In the genomic region with DNA sequence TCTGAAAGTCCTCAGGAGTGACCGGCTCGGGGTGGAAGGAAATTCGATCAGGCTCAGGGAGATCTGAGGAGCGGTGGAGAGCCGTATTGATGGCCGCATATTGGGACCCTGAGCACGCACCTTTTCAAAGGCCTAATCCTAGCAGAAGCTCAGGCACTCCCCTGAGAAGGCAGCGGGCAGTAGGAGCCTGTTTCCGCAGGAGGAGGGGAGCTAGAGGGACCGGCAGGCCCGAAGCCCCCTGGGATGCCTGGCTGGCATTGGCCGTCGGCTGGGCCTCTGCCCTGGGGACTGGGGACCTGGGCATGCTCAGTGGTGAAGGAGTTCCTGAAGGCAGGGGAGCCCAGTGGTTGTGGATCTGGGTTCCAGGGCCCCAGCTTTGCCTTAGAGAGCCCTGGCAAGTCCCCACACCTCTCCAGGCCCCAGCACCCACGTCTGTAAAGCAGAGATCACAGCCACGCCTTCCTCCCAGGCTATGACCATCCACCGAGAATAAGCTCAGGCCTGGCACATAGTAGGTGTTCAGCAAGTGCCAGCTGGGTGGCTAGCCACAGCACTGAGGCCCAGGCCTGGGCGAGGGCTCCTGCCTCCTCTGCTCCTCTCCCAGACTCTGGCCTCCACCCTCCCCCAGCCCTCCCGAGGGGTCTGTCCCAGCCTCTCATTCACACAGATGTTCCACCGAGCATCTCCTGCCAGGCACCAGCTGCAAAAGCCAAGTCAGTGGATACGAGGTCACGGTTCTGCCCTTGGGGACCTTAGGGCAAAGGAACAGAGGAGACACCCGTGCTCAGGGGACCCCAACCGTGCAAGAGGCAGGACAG, we compare ENCODE assay signal across 23 cellular contexts. TPM values are rescaled to one million over a fixed set of nuclear protein-coding genes. Genes with fewer than 3 reads are reported as not detected.
DNase-seq lines count a peak whose midpoint lies in the region; ATAC-seq, FAIRE-seq and TF ChIP-seq lines count a peak whose summit lies in the region.
"Had no signal": no experiment of that assay in that cellular context is flagged by ENCODE, and none has a peak within 500 bp of the region (broad histone marks: within the 10 kb centered on the region; RNA-seq: fewer than 3 reads in every experiment).

No MANE protein-coding gene starts in this region.

- WGBS in H9 (ENCODE audit: extremely low coverage, insufficient read length, low lambda C conversion rate): no CpG with 5 or more reads among the region's 23 CpGs
- 29% methylated on average over 23 of the region's 23 CpGs for WGBS in GM12878 (ENCODE audit: insufficient coverage, insufficient replicate concordance, low lambda C conversion rate, missing lambda C conversion rate)

- FAIRE-seq in GM12878 (lab: Jason Lieb, UNC): no peak
- FAIRE-seq: HTR-8/SVneo, kidney had no signal

- no peak overlapping the region for H3K23ac ChIP-seq in H9 (ENCODE audit: insufficient read length, low read depth, low read length)

- H3K79me1 ChIP-seq in H9 (ENCODE audit: insufficient read depth, low read depth, low read length, poor library complexity, severe bottlenecking): no peaks in the 10 kb centered on the region

- CTCF ChIA-PET in GM12878 (lab: Yijun Ruan, JAX): interaction anchor here (0.6 to 1.1 kb wide), 2 partner anchors 15 to 49 kb away, joined by 3 read pairs; no protein-coding TSS in a partner anchor

- H3K23me2 ChIP-seq in H9 (ENCODE audit: insufficient read length, low read depth, low read length, poor library complexity, severe bottlenecking): no peaks in the 10 kb centered on the region

- H3K79me2 ChIP-seq in H9 (ENCODE audit: insufficient read depth, low read length) (no peaks in the 10 kb centered on the region), GM12878 (ENCODE audit: control insufficient read depth, insufficient read depth, low read length) (no peaks in the 10 kb centered on the region)

- SMC1A ChIA-PET in GM12878 (lab: Charles Lee; ENCODE audit: uncharacterized antibody, unreplicated experiment): no interaction called here

- TF ChIP-seq EP300 in GM12878 (IDR thresholded peaks at IDR 0.05; ENCODE audit: borderline replicate concordance in 1 of 2, control insufficient read depth in 1 of 2, low read depth in 2 of 2, low read length in 2 of 2): no peak

- no peak overlapping the region for H4K8ac ChIP-seq in H9 (replicated peaks; ENCODE audit: insufficient read length, low read depth, low read length)

- H3K14ac ChIP-seq in H9 (ENCODE audit: insufficient read depth, low read length): peak overlapping the region; percentile 37; the same call in 1 of the 2 replicates

- H3K56ac ChIP-seq in H9 (ENCODE audit: insufficient read length, low read depth, low read length): no peak overlapping the region

- H3K4ac ChIP-seq in H9 (ENCODE audit: low read depth, low read length): no peak overlapping the region

- no peak overlapping the region for H2BK5ac ChIP-seq in H9 (ENCODE audit: insufficient read length, low read length)

- RAD21 ChIA-PET in GM12878 (lab: Charles Lee; ENCODE audit: unreplicated experiment): interaction anchor here (0.7 kb wide), 1 partner anchor 44 kb away, joined by 3 read pairs; no protein-coding TSS in a partner anchor

- no peaks in the 10 kb centered on the region for H3K27me3 Mint-ChIP-seq in H9 (ENCODE audit: low read depth)
- H3K27me3 Mint-ChIP-seq in glutamatergic neuron (ENCODE audit: unreplicated experiment): peaks cover 2% of the 10 kb centered on the region
- peaks cover 46% of the 10 kb centered on the region for H3K27me3 Mint-ChIP-seq in stimulated activated memory B cell treated with anti-CD40 and anti-IgM and Interleukin-4, amounts not matched to agents 10 μg/mL and 1 μg/mL and 100 μg/mL, for 72 hours
- H3K27me3 Mint-ChIP-seq: activated CD4-positive, alpha-beta memory T cell treated with anti-CD3 and anti-CD28 coated beads, Interleukin-2, amount 10 ng/mL, durations not matched to agents 7 days and 5 days had no signal

- H2AK5ac ChIP-seq in H9 (ENCODE audit: insufficient read length, low read length): no peak overlapping the region

- ATAC-seq in GM12878: peak; percentile 48
- peak; percentile 35 for ATAC-seq in stimulated activated memory B cell treated with anti-CD40 and anti-IgM and Interleukin-4, amounts not matched to agents 10 μg/mL and 1 μg/mL and 100 μg/mL, for 72 hours
- ATAC-seq: naive thymus-derived CD4-positive, alpha-beta T cell had no signal

- no peak overlapping the region for H2BK20ac ChIP-seq in H9 (ENCODE audit: low read depth, low read length, poor library complexity, severe bottlenecking)

- no peak overlapping the region for H2BK15ac ChIP-seq in H9 (ENCODE audit: low read depth, low read length)

- H4K5ac ChIP-seq in H9 (ENCODE audit: insufficient read length, low read depth, low read length): no peak overlapping the region

- H3K27ac Mint-ChIP-seq in H9 (peak overlapping the region in 2 of 3 experiments; percentile 42 to 83; a peak in 4 of 7 replicates), glutamatergic neuron (ENCODE audit: unreplicated experiment) (no peak overlapping the region)
- no peak overlapping the region for H3K27ac Mint-ChIP-seq in stimulated activated memory B cell treated with anti-CD40 and anti-IgM and Interleukin-4, amounts not matched to agents 10 μg/mL and 1 μg/mL and 100 μg/mL, for 72 hours
- H3K27ac Mint-ChIP-seq: activated CD4-positive, alpha-beta memory T cell treated with anti-CD3 and anti-CD28 coated beads, Interleukin-2, amount 10 ng/mL, durations not matched to agents 7 days and 5 days; naive thymus-derived CD4-positive, alpha-beta T cell had no signal

- H2BK120ac ChIP-seq in H9 (ENCODE audit: low read depth, low read length, poor library complexity, severe bottlenecking): no peak overlapping the region

- no peak for TF ChIP-seq CTCF in H9 (conservative IDR thresholded peaks at IDR 0.05)
- no peak for TF ChIP-seq CTCF in GM12878 (IDR thresholded peaks at IDR 0.05 in 2 of 3, conservative IDR thresholded peaks at IDR 0.05 in 1 of 3; ENCODE audit: control insufficient read depth in 2 of 3, extremely low read depth in 1 of 3, insufficient read depth in 1 of 3, low read depth in 3 of 3, low read length in 3 of 3)
- TF ChIP-seq CTCF in glutamatergic neuron (IDR thresholded peaks at IDR 0.05; ENCODE audit: partially characterized antibody, unreplicated experiment): no peak

- H3K27me3 ChIP-seq in H9 (ENCODE audit: insufficient read depth, low read length): no peaks in the 10 kb centered on the region
- no peaks in the 10 kb centered on the region for H3K27me3 ChIP-seq in GM12878 (replicated peaks in 1 of 2; ENCODE audit: control insufficient read depth in 2 of 2, insufficient read depth in 2 of 2, low read length in 1 of 2)

- H3K9me3 Mint-ChIP-seq in H9 (no peaks in the 10 kb centered on the region), glutamatergic neuron (ENCODE audit: unreplicated experiment) (no peaks in the 10 kb centered on the region)
- no peaks in the 10 kb centered on the region for H3K9me3 Mint-ChIP-seq in stimulated activated memory B cell treated with anti-CD40 and anti-IgM and Interleukin-4, amounts not matched to agents 10 μg/mL and 1 μg/mL and 100 μg/mL, for 72 hours
- H3K9me3 Mint-ChIP-seq: activated CD4-positive, alpha-beta memory T cell treated with anti-CD3 and anti-CD28 coated beads, Interleukin-2, amount 10 ng/mL, durations not matched to agents 7 days and 5 days; naive thymus-derived CD4-positive, alpha-beta T cell had no signal

- H2BK12ac ChIP-seq in H9 (ENCODE audit: insufficient read length, low read depth, low read length): no peak overlapping the region

- H3K9me3 ChIP-seq in H9 (ENCODE audit: control insufficient read depth, low read depth, low read length) (no peaks in the 10 kb centered on the region), GM12878 (replicated peaks; ENCODE audit: control insufficient read depth, insufficient read depth, low read length) (no peaks in the 10 kb centered on the region)
- H3K9me3 ChIP-seq: SJSA1 had no signal

- H3K4me1 Mint-ChIP-seq in H9: peaks cover 12 to 24% of the 10 kb centered on the region in 2 experiments
- peaks cover 6% of the 10 kb centered on the region for H3K4me1 Mint-ChIP-seq in glutamatergic neuron (ENCODE audit: low read depth, unreplicated experiment)
- H3K4me1 Mint-ChIP-seq in stimulated activated memory B cell treated with anti-CD40 and anti-IgM and Interleukin-4, amounts not matched to agents 10 μg/mL and 1 μg/mL and 100 μg/mL, for 72 hours: no peaks in the 10 kb centered on the region
- H3K4me1 Mint-ChIP-seq: activated CD4-positive, alpha-beta memory T cell treated with anti-CD3 and anti-CD28 coated beads, Interleukin-2, amount 10 ng/mL, durations not matched to agents 7 days and 5 days had no signal

- H3K9ac ChIP-seq in H9 (ENCODE audit: extremely low read depth, insufficient read length, low read length) (no peak overlapping the region), GM12878 (ENCODE audit: control insufficient read depth, insufficient read depth, low read length) (no peak overlapping the region)

- H3K36me3 Mint-ChIP-seq in H9 (ENCODE audit: insufficient read depth in 1 of 3, low read depth in 3 of 3) (no peaks in the 10 kb centered on the region), glutamatergic neuron (ENCODE audit: unreplicated experiment) (no peaks in the 10 kb centered on the region)
- no peaks in the 10 kb centered on the region for H3K36me3 Mint-ChIP-seq in stimulated activated memory B cell treated with anti-CD40 and anti-IgM and Interleukin-4, amounts not matched to agents 10 μg/mL and 1 μg/mL and 100 μg/mL, for 72 hours
- H3K36me3 Mint-ChIP-seq: naive thymus-derived CD4-positive, alpha-beta T cell had no signal

- H3K4me3 ChIP-seq in GM12878: no peak overlapping the region
- H3K4me3 ChIP-seq: SJSA1 had no signal

- in situ Hi-C loops in GM12878 (cut with MboI): no loop called here

- DNase-seq in H9 (no peak), GM12878 (ENCODE audit: low read depth, low spot score) (no peak), glutamatergic neuron (peak; percentile 59), DMS153 (lab: John Stamatoyannopoulos, UW) (no peak), NCI-H146 treated with DMSO at 0.1 percent for 48 hours (lab: John Stamatoyannopoulos, UW; ENCODE audit: unreplicated experiment) (no peak)
- DNase-seq in activated CD4-positive, alpha-beta T cell treated with anti-CD3 and anti-CD28 coated beads, Interleukin-2, amount 50 U/mL, for 48 hours: no peak
- DNase-seq: activated CD4-positive, alpha-beta memory T cell treated with anti-CD3 and anti-CD28 coated beads, Interleukin-2, amount 10 ng/mL, durations not matched to agents 7 days and 5 days; activated naive CD4-positive, alpha-beta T cell treated with Interleukin-2 at 50 U/mL for 16 hours; AML-193; COR-L47; effector CD8-positive, alpha-beta T cell; naive thymus-derived CD4-positive, alpha-beta T cell; stimulated activated CD4-positive, alpha-beta T cell treated with anti-CD3 and anti-CD28 coated beads, Interleukin-12 subunit alpha, Interleukin-12 subunit beta, amount 100 ng/mL, for 4 hours; T-helper 2 cell; WERI-Rb-1 had no signal

- no peaks in the 10 kb centered on the region for H4K20me1 ChIP-seq in H9 (ENCODE audit: control insufficient read depth, insufficient read depth, insufficient read length)
- no peaks in the 10 kb centered on the region for H4K20me1 ChIP-seq in GM12878 (ENCODE audit: control insufficient read depth, insufficient read depth)

- H3K4me2 ChIP-seq in H9 (ENCODE audit: insufficient read depth, insufficient read length, low read length) (no peak overlapping the region), GM12878 (ENCODE audit: control insufficient read depth, insufficient read depth) (no peak overlapping the region)

- H3K4me3 Mint-ChIP-seq in H9 (no peak overlapping the region; a peak in 1 of 5 replicates), glutamatergic neuron (ENCODE audit: unreplicated experiment) (no peak overlapping the region)
- no peak overlapping the region for H3K4me3 Mint-ChIP-seq in stimulated activated memory B cell treated with anti-CD40 and anti-IgM and Interleukin-4, amounts not matched to agents 10 μg/mL and 1 μg/mL and 100 μg/mL, for 72 hours
- H3K4me3 Mint-ChIP-seq: activated CD4-positive, alpha-beta memory T cell treated with anti-CD3 and anti-CD28 coated beads, Interleukin-2, amount 10 ng/mL, durations not matched to agents 7 days and 5 days; naive thymus-derived CD4-positive, alpha-beta T cell had no signal

- no peak overlapping the region for H3K18ac ChIP-seq in H9 (ENCODE audit: insufficient read length, low read depth, low read length)

- H2AFZ ChIP-seq in H9 (ENCODE audit: low read length) (no peak overlapping the region), GM12878 (ENCODE audit: control insufficient read depth, low read depth, low read length) (no peak overlapping the region)

- no TSS peak for BruUV-seq in GM12878 (replicated peaks; lab: Mats Ljungman, UMichigan)

- H3K27ac ChIP-seq in H9 (ENCODE audit: insufficient read length, low read depth, low read length) (no peak overlapping the region), GM12878 (ENCODE audit: control insufficient read depth, insufficient read depth) (no peak overlapping the region)
- H3K27ac ChIP-seq: SJSA1, WERI-Rb-1 had no signal

- H4K91ac ChIP-seq in H9 (ENCODE audit: insufficient read length, low read depth, low read length): no peak overlapping the region

- intact Hi-C loops in GM12878 (cut with micrococcal nuclease; ENCODE audit: unreplicated experiment): no loop called here

- H3K36me3 ChIP-seq in GM12878 (ENCODE audit: control insufficient read depth in 2 of 2, insufficient read depth in 2 of 2, low read length in 1 of 2): no peaks in the 10 kb centered on the region
- H3K36me3 ChIP-seq: SJSA1, WERI-Rb-1 had no signal

- no peak overlapping the region for H3T11ph ChIP-seq in H9 (ENCODE audit: low read length)

- POLR2A ChIA-PET in GM12878 (lab: Charles Lee): no interaction called here

- no peak for TF ChIP-seq POLR2A in GM12878 (IDR thresholded peaks at IDR 0.05; ENCODE audit: low read depth, low read length)

- no peak for TF ChIP-seq RAD21 in GM12878 (IDR thresholded peaks at IDR 0.05; ENCODE audit: insufficient read depth, low read depth, low read length)

- H3K4me1 ChIP-seq in H9 (ENCODE audit: insufficient read depth, low read length) (no peaks in the 10 kb centered on the region), GM12878 (ENCODE audit: control insufficient read depth, insufficient read depth, low read length) (no peaks in the 10 kb centered on the region)
- H3K4me1 ChIP-seq: SJSA1 had no signal

RNA-seq across cellular contexts. Expression of gene QRFP, which starts 17.2 kb away (rescaled TPM):
- not detected in 2 replicates for total RNA-seq in H9 (2021)
- total RNA-seq in GM12878 (2013; cell fraction: nucleolus; rRNA removed): not detected in 2 replicates
- total RNA-seq in GM12878 (2014; rRNA removed): not detected in 2 replicates
- total RNA-seq in GM12878 (2014; rRNA removed; fragmentation: Illumina TruSeq; extraction: Trizol): not detected in 2 replicates
- total RNA-seq in GM12878 (2021): not detected in 2 replicates
- polyA plus RNA-seq in GM12878 (2011; ENCODE audit: low read depth): not detected
- not detected in 2 replicates for polyA plus RNA-seq in GM12878 (2011; rRNA removed)
- not detected in 2 replicates for polyA plus RNA-seq in GM12878 (2011; cell fraction: cytosol; rRNA removed)
- polyA plus RNA-seq in GM12878 (2011; cell fraction: nucleus; rRNA removed): not detected in 2 replicates
- 0.12 and 0.14 TPM in 2 replicates for polyA plus RNA-seq in GM12878 (2012)
- polyA plus RNA-seq in GM12878 (2014; fragmentation: Illumina TruSeq; extraction: Trizol): not detected in 2 replicates
- not detected for polyA plus RNA-seq in GM12878 (2014; fragmentation: Nextera tagmentation; extraction: Ambion mirVana)
- not detected in 2 replicates for polyA plus RNA-seq in GM12878 (2014; rRNA removed)
- polyA plus RNA-seq in GM12878 (2016; fragmentation: Nextera tagmentation; extraction: Ambion mirVana): not detected
- not detected in 2 replicates for polyA minus RNA-seq in GM12878 (2011; rRNA and poly(A)+ RNA removed)
- not detected in 2 replicates for polyA minus RNA-seq in GM12878 (2011; cell fraction: cytosol; rRNA and poly(A)+ RNA removed)
- polyA minus RNA-seq in GM12878 (2011; cell fraction: nucleus; rRNA and poly(A)+ RNA removed): not detected in 2 replicates
- total RNA-seq in glutamatergic neuron (ENCODE audit: unreplicated experiment): not detected
- total RNA-seq: activated CD4-positive, alpha-beta memory T cell treated with anti-CD3 and anti-CD28 coated beads, Interleukin-2, amount 10 ng/mL, durations not matched to agents 7 days and 5 days; aorta; cerebellum; kidney; lung microvascular endothelial cell; naive thymus-derived CD4-positive, alpha-beta T cell; posterior vena cava; SJSA1 had no signal
- polyA plus RNA-seq: aorta; naive thymus-derived CD4-positive, alpha-beta T cell had no signal

RNA-seq across cellular contexts. Expression of gene FIBCD1, which starts 25.2 kb away (rescaled TPM):
- 6.2 and 7.1 TPM in 2 replicates for total RNA-seq in H9 (2021)
- total RNA-seq in GM12878 (2013; cell fraction: nucleolus; rRNA removed): not detected in 2 replicates
- 2.5 TPM in 1 of 2 replicates, not detected in the other for total RNA-seq in GM12878 (2014; rRNA removed)
- total RNA-seq in GM12878 (2014; rRNA removed; fragmentation: Illumina TruSeq; extraction: Trizol): not detected in 2 replicates
- 0.08 and 0.95 TPM in 2 replicates for total RNA-seq in GM12878 (2021)
- polyA plus RNA-seq in GM12878 (2011; ENCODE audit: low read depth): not detected
- 0.07 TPM in 1 of 2 replicates, not detected in the other for polyA plus RNA-seq in GM12878 (2011; rRNA removed)
- 0.32 and 0.36 TPM in 2 replicates for polyA plus RNA-seq in GM12878 (2011; cell fraction: cytosol; rRNA removed)
- 0.13 and 0.45 TPM in 2 replicates for polyA plus RNA-seq in GM12878 (2011; cell fraction: nucleus; rRNA removed)
- polyA plus RNA-seq in GM12878 (2012): not detected in 2 replicates
- polyA plus RNA-seq in GM12878 (2014; fragmentation: Illumina TruSeq; extraction: Trizol): not detected in 2 replicates
- polyA plus RNA-seq in GM12878 (2014; fragmentation: Nextera tagmentation; extraction: Ambion mirVana): not detected
- polyA plus RNA-seq in GM12878 (2014; rRNA removed): 0.04 and 0.41 TPM in 2 replicates
- polyA plus RNA-seq in GM12878 (2016; fragmentation: Nextera tagmentation; extraction: Ambion mirVana): under 1 TPM in 1 of 2 experiments, not detected in 1; 0.44 TPM
- not detected in 2 replicates for polyA minus RNA-seq in GM12878 (2011; rRNA and poly(A)+ RNA removed)
- 0.40 TPM in 1 of 2 replicates, not detected in the other for polyA minus RNA-seq in GM12878 (2011; cell fraction: cytosol; rRNA and poly(A)+ RNA removed)
- not detected in 2 replicates for polyA minus RNA-seq in GM12878 (2011; cell fraction: nucleus; rRNA and poly(A)+ RNA removed)
- total RNA-seq in glutamatergic neuron (ENCODE audit: unreplicated experiment): not detected
- total RNA-seq: activated CD4-positive, alpha-beta memory T cell treated with anti-CD3 and anti-CD28 coated beads, Interleukin-2, amount 10 ng/mL, durations not matched to agents 7 days and 5 days; aorta; lung microvascular endothelial cell; naive thymus-derived CD4-positive, alpha-beta T cell had no signal
- polyA plus RNA-seq: naive thymus-derived CD4-positive, alpha-beta T cell had no signal

Comparison
In these comparisons a context has a peak if more than half of its experiments do, and no peak if none do; other contexts are left out.
1. H3K27ac Mint-ChIP-seq: peak in H9 (2 of 3); none in glutamatergic neuron (single experiment) and stimulated activated memory B cell treated with anti-CD40 and anti-IgM and Interleukin-4, amounts not matched to agents 10 μg/mL and 1 μg/mL and 100 μg/mL, for 72 hours (single experiment).